16 cellular contexts compared by ENCODE assay signal in the genomic region with DNA sequence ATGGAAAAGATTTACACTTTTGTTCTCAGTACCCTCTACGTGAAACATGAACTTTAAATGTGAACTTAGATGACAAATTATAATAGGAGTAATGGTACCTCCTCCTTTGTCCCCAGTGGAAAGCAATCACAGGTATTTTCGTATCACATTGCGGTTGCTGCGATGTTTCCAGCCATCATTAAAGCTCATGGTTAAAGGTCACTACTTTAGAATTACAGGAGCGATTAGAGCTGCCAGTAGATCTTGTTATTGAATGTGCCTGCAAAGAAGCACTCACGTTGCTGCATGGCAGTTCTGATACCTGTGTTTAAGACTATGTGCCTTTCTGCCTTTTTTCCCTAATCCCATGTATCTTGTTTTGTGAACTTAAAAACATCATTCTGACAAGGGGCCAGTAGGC.
"Had no signal": no experiment of that assay in that cellular context is flagged by ENCODE, and none has a peak within 500 bp of the region (broad histone marks: within the 10 kb centered on the region; RNA-seq: fewer than 3 reads in every experiment).

No MANE protein-coding gene starts in this region.

- DNase-seq: activated CD4-positive, alpha-beta T cell treated with anti-CD3 and anti-CD28 coated beads, Interleukin-2, amount 10 ng/mL, durations not matched to agents 7 days and 5 days; activated CD4-positive, CD25-positive, alpha-beta regulatory T cell; activated naive CD4-positive, alpha-beta T cell treated with anti-CD3 and anti-CD28 coated beads, Interleukin-2, amount 10 ng/mL, durations not matched to agents 7 days and 5 days; activated T-cell treated with anti-CD3 and anti-CD28 coated beads for 4 hours; caudate nucleus; endodermal cell; erythroblast; hypothalamus; midbrain; naive B cell; thyroid gland had no signal

- H3K36me3 ChIP-seq: thyroid gland, vagina had no signal

- H3K4me1 ChIP-seq: vagina had no signal

- H3K27me3 ChIP-seq: thyroid gland, vagina had no signal

- H3K9me3 ChIP-seq: thyroid gland, vagina had no signal

- ATAC-seq: right cardiac atrium; stimulated activated effector memory CD8-positive, alpha-beta T cell treated with anti-CD3 and anti-CD28 coated beads, Interleukin-12 subunit alpha, Interleukin-12 subunit beta, amount 100 ng/mL, for 72 hours had no signal

- H3K27ac ChIP-seq: coronary artery, thyroid gland, vagina had no signal

- H3K4me3 ChIP-seq: coronary artery, lung, thyroid gland, vagina had no signal
